2 cellular contexts compared by ENCODE assay signal in the genomic region with DNA sequence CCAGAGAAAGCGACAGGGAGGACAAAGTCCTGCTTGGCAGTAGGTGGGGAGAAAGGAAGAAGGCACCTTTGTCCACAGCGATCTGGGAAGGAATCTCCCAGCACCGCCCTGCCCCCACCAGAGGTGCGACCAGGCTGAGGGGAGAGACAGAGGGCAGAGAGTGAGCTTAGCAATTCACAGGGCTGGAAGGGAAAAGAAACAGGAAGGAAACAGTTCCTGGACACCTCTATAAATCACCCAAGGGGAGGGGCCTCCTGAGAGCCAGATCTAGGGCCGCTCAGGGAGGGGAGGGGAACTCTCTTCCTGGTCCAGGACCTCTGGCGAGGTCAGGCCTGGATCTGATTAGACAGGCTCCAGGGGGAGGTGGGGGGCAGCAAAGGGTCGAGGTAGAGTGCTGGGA.
A peak's percentile ranks its signal among the peaks of the same experiment; 100 is the strongest.
TF ChIP-seq lines count a peak whose summit lies in the region.

No MANE protein-coding gene starts in this region.

TF ChIP-seq in HEK293T, 16 proteins besides CTCF, POLR2A, EP300 and RAD21:
- TF ChIP-seq, protein P1, sequence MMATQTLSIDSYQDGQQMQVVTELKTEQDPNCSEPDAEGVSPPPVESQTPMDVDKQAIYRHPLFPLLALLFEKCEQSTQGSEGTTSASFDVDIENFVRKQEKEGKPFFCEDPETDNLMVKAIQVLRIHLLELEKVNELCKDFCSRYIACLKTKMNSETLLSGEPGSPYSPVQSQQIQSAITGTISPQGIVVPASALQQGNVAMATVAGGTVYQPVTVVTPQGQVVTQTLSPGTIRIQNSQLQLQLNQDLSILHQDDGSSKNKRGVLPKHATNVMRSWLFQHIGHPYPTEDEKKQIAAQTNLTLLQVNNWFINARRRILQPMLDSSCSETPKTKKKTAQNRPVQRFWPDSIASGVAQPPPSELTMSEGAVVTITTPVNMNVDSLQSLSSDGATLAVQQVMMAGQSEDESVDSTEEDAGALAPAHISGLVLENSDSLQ (IDR thresholded peaks at IDR 0.05): peak; percentile 51
- TF ChIP-seq CTBP1 (IDR thresholded peaks at IDR 0.05; ENCODE audit: borderline replicate concordance): no peak

TF ChIP-seq in H1, 55 proteins besides CTCF, POLR2A, EP300 and RAD21:
- TF ChIP-seq TAF1 (IDR thresholded peaks at IDR 0.05; ENCODE audit: low read depth, low read length) (no peak), NANOG (IDR thresholded peaks at IDR 0.05; ENCODE audit: insufficient read depth, low read depth, low read length, poor library complexity, severe bottlenecking) (no peak), KDM5A (IDR thresholded peaks at IDR 0.05; ENCODE audit: low read length) (no peak), SP1 (IDR thresholded peaks at IDR 0.05; ENCODE audit: low read depth, low read length) (no peak), CTBP2 (IDR thresholded peaks at IDR 0.05; ENCODE audit: borderline replicate concordance, insufficient read depth, insufficient read length, low read length) (no peak), HDAC2 (IDR thresholded peaks at IDR 0.05; ENCODE audit: borderline replicate concordance in 1 of 2, low read depth in 2 of 2, low read length in 2 of 2) (no peak), SP4 (IDR thresholded peaks at IDR 0.05; ENCODE audit: low read length) (no peak), POU5F1 (IDR thresholded peaks at IDR 0.05; ENCODE audit: low read depth, low read length) (no peak), BRCA1 (IDR thresholded peaks at IDR 0.05; ENCODE audit: low read depth, low read length) (no peak), GABPA (IDR thresholded peaks at IDR 0.05; ENCODE audit: borderline replicate concordance, insufficient read depth, low read length) (no peak), BACH1 (IDR thresholded peaks at IDR 0.05; ENCODE audit: low read length) (no peak), FOSL1 (IDR thresholded peaks at IDR 0.05; ENCODE audit: insufficient read depth, low read depth, low read length) (no peak)
- TF ChIP-seq, protein P2, sequence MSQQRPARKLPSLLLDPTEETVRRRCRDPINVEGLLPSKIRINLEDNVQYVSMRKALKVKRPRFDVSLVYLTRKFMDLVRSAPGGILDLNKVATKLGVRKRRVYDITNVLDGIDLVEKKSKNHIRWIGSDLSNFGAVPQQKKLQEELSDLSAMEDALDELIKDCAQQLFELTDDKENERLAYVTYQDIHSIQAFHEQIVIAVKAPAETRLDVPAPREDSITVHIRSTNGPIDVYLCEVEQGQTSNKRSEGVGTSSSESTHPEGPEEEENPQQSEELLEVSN (IDR thresholded peaks at IDR 0.05): no peak
TF ChIP-seq in H1: peak in this region for 0.
